Comparison of ENCODE assay signal across 12 cellular contexts in genomic region chr11:103875855-103876510, GRCh38.
A peak's percentile ranks its signal among the peaks of the same experiment; 100 is the strongest.
DNase-seq lines count a peak whose midpoint lies in the region; ATAC-seq lines count a peak whose summit lies in the region.
"Had no signal": no experiment of that assay in that cellular context is flagged by ENCODE, and none has a peak within 500 bp of the region (broad histone marks: within the 10 kb centered on the region; RNA-seq: fewer than 3 reads in every experiment).

No MANE protein-coding gene starts in this region.

- peaks cover 0 to 1% of the 10 kb centered on the region in 2 donors for H3K9me3 Mint-ChIP-seq in activated T-cell treated with anti-CD3 and anti-CD28 coated beads, Interleukin-2, amount 50 U/mL, for 72 hours
- H3K9me3 Mint-ChIP-seq in activated T-cell treated with anti-CD3 and anti-CD28 coated beads, Interleukin-2, amount 50 U/mL, for 4 hours: no peaks in the 10 kb centered on the region
- no peaks in the 10 kb centered on the region for H3K9me3 Mint-ChIP-seq in stimulated activated naive B cell treated with anti-CD40 and anti-IgM and Interleukin-4, amounts not matched to agents 10 μg/mL and 1 μg/mL and 100 μg/mL, for 72 hours

- H3K36me3 Mint-ChIP-seq in activated T-cell treated with anti-CD3 and anti-CD28 coated beads, Interleukin-2, amount 50 U/mL, for 72 hours (ENCODE audit: insufficient read depth in 2 of 2): no peaks in the 10 kb centered on the region
- H3K36me3 Mint-ChIP-seq in activated T-cell treated with anti-CD3 and anti-CD28 coated beads, Interleukin-2, amount 50 U/mL, for 4 hours (ENCODE audit: insufficient read depth): no peaks in the 10 kb centered on the region
- H3K36me3 Mint-ChIP-seq in stimulated activated naive B cell treated with anti-CD40 and anti-IgM and Interleukin-4, amounts not matched to agents 10 μg/mL and 1 μg/mL and 100 μg/mL, for 72 hours: no peaks in the 10 kb centered on the region

- H3K4me3 Mint-ChIP-seq in activated T-cell treated with anti-CD3 and anti-CD28 coated beads, Interleukin-2, amount 50 U/mL, for 72 hours: no peak overlapping the region
- H3K4me3 Mint-ChIP-seq in activated T-cell treated with anti-CD3 and anti-CD28 coated beads, Interleukin-2, amount 50 U/mL, for 4 hours: no peak overlapping the region
- no peak overlapping the region for H3K4me3 Mint-ChIP-seq in stimulated activated naive B cell treated with anti-CD40 and anti-IgM and Interleukin-4, amounts not matched to agents 10 μg/mL and 1 μg/mL and 100 μg/mL, for 72 hours

- H3K27ac Mint-ChIP-seq in activated T-cell treated with anti-CD3 and anti-CD28 coated beads, Interleukin-2, amount 50 U/mL, for 72 hours: peak overlapping the region; percentile 18
- H3K27ac Mint-ChIP-seq in stimulated activated naive B cell treated with anti-CD40 and anti-IgM and Interleukin-4, amounts not matched to agents 10 μg/mL and 1 μg/mL and 100 μg/mL, for 72 hours: no peak overlapping the region

- no peaks in the 10 kb centered on the region for H3K27me3 Mint-ChIP-seq in activated T-cell treated with anti-CD3 and anti-CD28 coated beads, Interleukin-2, amount 50 U/mL, for 72 hours (ENCODE audit: low read depth)
- no peaks in the 10 kb centered on the region for H3K27me3 Mint-ChIP-seq in activated T-cell treated with anti-CD3 and anti-CD28 coated beads, Interleukin-2, amount 50 U/mL, for 4 hours (ENCODE audit: low read depth)
- peaks cover 2 to 3% of the 10 kb centered on the region in 2 donors for H3K27me3 Mint-ChIP-seq in stimulated activated naive B cell treated with anti-CD40 and anti-IgM and Interleukin-4, amounts not matched to agents 10 μg/mL and 1 μg/mL and 100 μg/mL, for 72 hours

- ATAC-seq in activated T-cell treated with anti-CD3 and anti-CD28 coated beads, Interleukin-2, amount 50 U/mL, for 72 hours (replicated peaks in 1 of 2): peak; percentile 65 to 82
- ATAC-seq in activated T-cell treated with anti-CD3 and anti-CD28 coated beads, Interleukin-2, amount 50 U/mL, for 4 hours: no peak
- ATAC-seq in GM21825 (IDR thresholded peaks at IDR 0.05; ENCODE audit: unreplicated experiment): peak; percentile 93
- ATAC-seq in HG03280 (IDR thresholded peaks at IDR 0.05; ENCODE audit: unreplicated experiment): peak; percentile 89
- ATAC-seq in stimulated activated naive B cell treated with anti-CD40 and anti-IgM and Interleukin-4, amounts not matched to agents 10 μg/mL and 1 μg/mL and 100 μg/mL, for 72 hours (replicated peaks): peak; percentile 94 to 96
- ATAC-seq: A549, left ventricle myocardium superior had no signal

- H3K4me1 Mint-ChIP-seq in activated T-cell treated with anti-CD3 and anti-CD28 coated beads, Interleukin-2, amount 50 U/mL, for 72 hours (ENCODE audit: low read depth): no peaks in the 10 kb centered on the region
- no peaks in the 10 kb centered on the region for H3K4me1 Mint-ChIP-seq in activated T-cell treated with anti-CD3 and anti-CD28 coated beads, Interleukin-2, amount 50 U/mL, for 4 hours (ENCODE audit: low read depth)
- peaks cover 8 to 14% of the 10 kb centered on the region in 2 donors for H3K4me1 Mint-ChIP-seq in stimulated activated naive B cell treated with anti-CD40 and anti-IgM and Interleukin-4, amounts not matched to agents 10 μg/mL and 1 μg/mL and 100 μg/mL, for 72 hours

- peak in 1 of 2 donors; percentile 7 for DNase-seq in activated T-cell treated with anti-CD3 and anti-CD28 coated beads, Interleukin-2, amount 50 U/mL, for 72 hours
- DNase-seq in activated T-cell treated with anti-CD3 and anti-CD28 coated beads, Interleukin-2, amount 50 U/mL, for 4 hours: no peak
- peak; percentile 34 for DNase-seq in stimulated activated naive B cell treated with anti-CD40 and anti-IgM and Interleukin-4, amounts not matched to agents 10 μg/mL and 1 μg/mL and 100 μg/mL, for 72 hours
- DNase-seq in CD1c-positive myeloid dendritic cell (ENCODE audit: extremely low spot score) (no peak), ecto neural progenitor cell (ENCODE audit: low spot score) (no peak)
- no peak for DNase-seq in stimulated activated CD4-positive, alpha-beta T cell treated with anti-CD3 and anti-CD28 coated beads, Interleukin-2, amount 100 ng/mL, for 24 hours
- DNase-seq: left ventricle myocardium superior, NCI-H1092, transverse colon had no signal

Comparison
In these comparisons a context has a peak if more than half of its experiments do, and no peak if none do; other contexts are left out.
1. ATAC-seq: peak in activated T-cell treated with anti-CD3 and anti-CD28 coated beads, Interleukin-2, amount 50 U/mL, for 72 hours (2 of 2), GM21825 (single experiment), HG03280 (single experiment) and stimulated activated naive B cell treated with anti-CD40 and anti-IgM and Interleukin-4, amounts not matched to agents 10 μg/mL and 1 μg/mL and 100 μg/mL, for 72 hours (2 of 2); none in activated T-cell treated with anti-CD3 and anti-CD28 coated beads, Interleukin-2, amount 50 U/mL, for 4 hours (0 of 2).